ENCODE assay signal across 18 cellular contexts in the genomic region with DNA sequence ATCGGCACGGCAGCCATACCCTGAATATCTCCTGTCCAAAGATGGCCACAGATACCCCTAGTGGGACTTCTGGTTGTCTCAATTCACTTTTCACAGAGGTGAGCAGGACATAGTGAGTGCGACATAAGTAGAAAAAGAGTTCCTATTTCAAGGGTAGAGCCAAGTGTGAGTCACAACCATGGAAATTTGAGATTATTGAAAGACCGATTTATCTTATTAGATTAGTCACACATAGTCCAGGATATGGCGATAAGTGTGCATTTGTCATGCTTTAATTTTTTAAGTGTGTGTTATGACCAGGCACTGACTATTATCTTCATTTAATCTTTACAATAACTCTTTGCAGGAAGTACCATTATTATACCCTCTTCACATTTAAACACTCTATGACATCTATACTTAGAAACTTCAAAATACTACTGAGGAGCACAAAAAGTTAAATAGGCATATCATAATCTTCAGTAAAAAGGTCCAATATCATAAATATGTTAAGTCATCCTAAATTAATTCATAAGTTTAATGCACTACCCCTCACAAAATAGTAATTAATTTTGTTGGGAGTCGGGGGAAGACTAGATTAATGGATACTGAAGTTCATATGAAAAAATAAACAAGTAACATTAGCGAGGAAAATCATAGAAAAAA. TPM values are rescaled to one million over a fixed set of nuclear protein-coding genes. Genes with fewer than 3 reads are reported as not detected.
DNase-seq lines count a peak whose midpoint lies in the region; ATAC-seq and TF ChIP-seq lines count a peak whose summit lies in the region.
"Had no signal": no experiment of that assay in that cellular context is flagged by ENCODE, and none has a peak within 500 bp of the region (broad histone marks: within the 10 kb centered on the region; RNA-seq: fewer than 3 reads in every experiment).

No MANE protein-coding gene starts in this region.

- CTCF ChIA-PET in MCF 10A (lab: Yijun Ruan, JAX) (interaction anchor here (0.8 to 1.2 kb wide), 3 partner anchors 11 to 29 kb away, joined by 3 to 7 read pairs (median 3); no protein-coding TSS in a partner anchor), RWPE1 (lab: Yijun Ruan, JAX) (no interaction called here)

- POLR2A ChIA-PET in MCF 10A (lab: Yijun Ruan, JAX) = interaction anchor here (0.9 to 1.3 kb wide), 4 partner anchors 8 to 255 kb away, joined by 3 to 5 read pairs (median 3); no protein-coding TSS in a partner anchor
- POLR2A ChIA-PET in RWPE1 (lab: Yijun Ruan, JAX; ENCODE audit: low non-redundant PET) = no interaction called here

- H3K4me1 ChIP-seq in breast epithelium (no peaks in the 10 kb centered on the region), testis (no peaks in the 10 kb centered on the region)

- peaks cover 22% of the 10 kb centered on the region for H3K4me1 Mint-ChIP-seq in MCF 10A (ENCODE audit: insufficient read depth, unreplicated experiment)

- no peaks in the 10 kb centered on the region for H3K27me3 Mint-ChIP-seq in MCF 10A (ENCODE audit: insufficient read depth, unreplicated experiment)
- H3K27me3 Mint-ChIP-seq: naive thymus-derived CD8-positive, alpha-beta T cell had no signal

- H3K4me3 ChIP-seq in breast epithelium (no peak overlapping the region), testis (no peak overlapping the region)
- H3K4me3 ChIP-seq: A549, thoracic aorta had no signal

- WGBS in testis, 2 donors = 93 to 95% methylated on average over 7 of the region's 7 CpGs

- no peaks in the 10 kb centered on the region for H3K36me3 Mint-ChIP-seq in MCF 10A (ENCODE audit: insufficient read depth, unreplicated experiment)

- intact Hi-C loops in MCF 10A (cut with micrococcal nuclease) (no loop called here), breast epithelium (cut with DNase I; ENCODE audit: low total_unique reads) (no loop called here), testis (cut with DNase I; ENCODE audit: low total_unique reads) (no loop called here)

- BruUV-seq in MCF 10A (replicated peaks; lab: Mats Ljungman, UMichigan) = no TSS peak

- H3K27ac ChIP-seq in breast epithelium = no peak overlapping the region
- H3K27ac ChIP-seq in RWPE1 = no peak overlapping the region
- H3K27ac ChIP-seq in testis = no peak overlapping the region
- H3K27ac ChIP-seq: A549, thoracic aorta, VCaP had no signal

- no peaks in the 10 kb centered on the region for H3K36me3 ChIP-seq in breast epithelium
- H3K36me3 ChIP-seq in testis (ENCODE audit: low read depth, missing control alignments) = no peaks in the 10 kb centered on the region
- H3K36me3 ChIP-seq: thoracic aorta had no signal

- H3K27me3 ChIP-seq in breast epithelium = no peaks in the 10 kb centered on the region
- no peaks in the 10 kb centered on the region for H3K27me3 ChIP-seq in testis

- no peaks in the 10 kb centered on the region for H3K9me3 ChIP-seq in breast epithelium
- H3K9me3 ChIP-seq in testis = no peaks in the 10 kb centered on the region
- H3K9me3 ChIP-seq: A549, Caco-2, thoracic aorta had no signal

- TF ChIP-seq CTCF in MCF 10A (IDR thresholded peaks at IDR 0.05; ENCODE audit: unreplicated experiment) = no peak
- no peak for TF ChIP-seq CTCF in breast epithelium (IDR thresholded peaks at IDR 0.05)
- no peak for TF ChIP-seq CTCF in RWPE1 (conservative IDR thresholded peaks at IDR 0.05; ENCODE audit: low read depth)
- no peak for TF ChIP-seq CTCF in testis (IDR thresholded peaks at IDR 0.05)

- H3K4me3 Mint-ChIP-seq in MCF 10A (ENCODE audit: unreplicated experiment) = no peak overlapping the region
- H3K4me3 Mint-ChIP-seq: dendritic cell treated with granulocyte-macrophage colony-stimulating factor and Interleukin-4, amounts not matched to agents 40 ng/mL and 50 ng/mL, for 4 days; naive thymus-derived CD8-positive, alpha-beta T cell had no signal

- ATAC-seq in HG02973 (IDR thresholded peaks at IDR 0.05; ENCODE audit: unreplicated experiment) (no peak), GM18867 (IDR thresholded peaks at IDR 0.05; ENCODE audit: unreplicated experiment) (no peak)
- ATAC-seq: A549; HepG2; naive thymus-derived CD8-positive, alpha-beta T cell had no signal

- H3K9me3 Mint-ChIP-seq in MCF 10A (ENCODE audit: unreplicated experiment) = no peaks in the 10 kb centered on the region

- DNase-seq in MCF 10A (ENCODE audit: unreplicated experiment) (peak; percentile 46), breast epithelium (ENCODE audit: low spot score in 2 of 2) (no peak), RWPE1 (ENCODE audit: low spot score) (peak; percentile 48), erythroblast (lab: John Stamatoyannopoulos, UW) (peak; percentile 56 to 68), AG20443 (ENCODE audit: low spot score) (no peak), testis (no peak)
- DNase-seq: activated CD8-positive, alpha-beta memory T cell treated with anti-CD3 and anti-CD28 coated beads for 24 hours; anterior cingulate cortex; Caco-2; naive thymus-derived CD8-positive, alpha-beta T cell; NCI-H1048 had no signal

- no peak for TF ChIP-seq POLR2A in breast epithelium (IDR thresholded peaks at IDR 0.05)
- TF ChIP-seq POLR2A in erythroblast (IDR thresholded peaks at IDR 0.05; ENCODE audit: low read length) = no peak
- no peak for TF ChIP-seq POLR2A in testis (IDR thresholded peaks at IDR 0.05)

- H3K27ac Mint-ChIP-seq in MCF 10A (ENCODE audit: low read depth, unreplicated experiment) = peak overlapping the region; percentile 49
- H3K27ac Mint-ChIP-seq: dendritic cell treated with granulocyte-macrophage colony-stimulating factor and Interleukin-4, amounts not matched to agents 40 ng/mL and 50 ng/mL, for 4 days; naive thymus-derived CD8-positive, alpha-beta T cell had no signal

RNA-seq across cellular contexts. Expression of a gene that starts 13.4 kb away (rescaled TPM):
- total RNA-seq in MCF 10A (2022) = 38.2 and 52.8 TPM in 2 replicates
- 10 to 100 TPM; 21.3 to 50.5 (median 25.9) TPM for total RNA-seq in breast epithelium
- total RNA-seq in testis = 10 to 100 TPM; 12.6 to 15.2 TPM
- polyA plus RNA-seq in testis (ENCODE audit: insufficient read depth, low read depth, low replicate concordance) = 25.1 TPM

Comparison
In these comparisons a context has a peak if more than half of its experiments do, and no peak if none do; other contexts are left out.
1. DNase-seq: peak in MCF 10A (single experiment), RWPE1 (single experiment) and erythroblast (2 of 2); none in breast epithelium (0 of 2), AG20443 (single experiment) and testis (single experiment).